Comparison of ENCODE assay signal across 8 cellular contexts in the genomic region with DNA sequence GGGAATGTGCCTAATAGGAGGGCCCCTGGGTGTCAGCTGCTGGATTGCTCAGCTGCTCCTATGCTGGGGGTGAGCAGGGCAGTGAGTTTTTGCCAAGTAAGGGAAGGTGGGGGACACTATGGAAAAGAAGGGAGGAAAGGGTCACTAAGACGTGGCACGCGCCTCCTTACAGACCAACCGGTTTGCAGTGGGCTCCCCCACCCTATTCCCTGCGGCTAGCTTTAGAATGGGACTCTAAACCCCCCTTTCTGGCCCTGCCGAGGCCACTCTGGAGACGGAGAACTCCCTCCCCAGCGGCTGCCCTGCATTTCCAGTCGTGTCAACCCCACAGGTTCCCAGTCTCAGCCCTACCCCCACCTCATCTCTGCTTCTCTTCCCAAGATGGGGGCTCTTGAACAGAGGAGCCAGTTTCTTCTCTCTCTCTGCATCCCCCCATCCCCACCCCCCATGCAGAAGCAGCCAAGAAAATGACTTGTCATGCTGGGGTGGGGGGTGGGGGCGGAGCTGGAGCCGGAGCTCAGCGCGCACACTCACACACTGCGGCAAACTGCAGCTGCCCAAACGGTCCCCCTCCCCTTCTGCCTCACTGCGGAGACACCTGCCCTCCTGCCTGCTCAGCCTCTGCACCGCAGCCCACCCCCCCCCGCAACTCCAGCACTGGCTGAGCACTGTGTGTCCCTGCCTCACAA. TPM values are rescaled to one million over a fixed set of nuclear protein-coding genes. Genes with fewer than 3 reads are reported as not detected.
DNase-seq lines count a peak whose midpoint lies in the region; ATAC-seq and TF ChIP-seq lines count a peak whose summit lies in the region.

No MANE protein-coding gene starts in this region.

- no peaks in the 10 kb centered on the region for H3K9me2 ChIP-seq in hepatocyte (replicated peaks; ENCODE audit: insufficient read depth)

- CTCF ChIA-PET in CD4-positive, alpha-beta memory T cell (lab: Charles Lee; ENCODE audit: partially characterized antibody): no interaction called here

- no peaks in the 10 kb centered on the region for H4K20me1 ChIP-seq in hepatocyte (ENCODE audit: insufficient read depth, poor library complexity, severe bottlenecking)

- ATAC-seq in psoas muscle (peak; percentile 46 to 71 (median 48)), GM21717 (IDR thresholded peaks at IDR 0.05; ENCODE audit: unreplicated experiment) (no peak), GM19452 (IDR thresholded peaks at IDR 0.05; ENCODE audit: unreplicated experiment) (no peak)

- under 1% methylated on average over 15 of the region's 18 CpGs for WGBS in hepatocyte (ENCODE audit: low lambda C conversion rate, missing lambda C conversion rate)
- 6 to 9% (median 6%) methylated on average over 17 to 18 of the region's 18 CpGs for WGBS in psoas muscle, 3 donors

- peak overlapping the region; percentile 96 for H3K4me2 ChIP-seq in hepatocyte

- no peak for TF ChIP-seq CTCF in hepatocyte (IDR thresholded peaks at IDR 0.05; ENCODE audit: poor library complexity)
- no peak for TF ChIP-seq CTCF in psoas muscle (IDR thresholded peaks at IDR 0.05)

- H3K36me3 Mint-ChIP-seq in CD4-positive, alpha-beta memory T cell: peaks cover 0 to 11% of the 10 kb centered on the region in 2 donors

- H3K27me3 Mint-ChIP-seq in CD4-positive, alpha-beta memory T cell: peaks cover 5 to 21% of the 10 kb centered on the region in 2 donors

- H3K36me3 ChIP-seq in adipocyte (ENCODE audit: control insufficient read depth, insufficient read depth, low read length, severe bottlenecking): peaks cover 30% of the 10 kb centered on the region
- H3K36me3 ChIP-seq in hepatocyte (replicated peaks; ENCODE audit: insufficient read depth, low read depth): no peaks in the 10 kb centered on the region
- peaks cover 0 to 24% of the 10 kb centered on the region in 2 donors for H3K36me3 ChIP-seq in psoas muscle (ENCODE audit: insufficient read depth in 1 of 2, low read depth in 1 of 2)
- H3K36me3 ChIP-seq in CD4-positive, alpha-beta memory T cell (ENCODE audit: insufficient read depth, low read length): no peaks in the 10 kb centered on the region

- H3K4me3 Mint-ChIP-seq in CD4-positive, alpha-beta memory T cell: peak overlapping the region in 4 of 8 donors; percentile 25 to 36 (median 31)

- H3K4me1 ChIP-seq in adipocyte (ENCODE audit: control insufficient read depth, insufficient read depth, low read length) (peaks cover 45% of the 10 kb centered on the region), hepatocyte (ENCODE audit: insufficient read depth) (peaks cover 25% of the 10 kb centered on the region), psoas muscle (peaks cover 12% of the 10 kb centered on the region)
- peaks cover 13% of the 10 kb centered on the region for H3K4me1 ChIP-seq in CD4-positive, alpha-beta memory T cell (ENCODE audit: insufficient read depth, low read length)

- intact Hi-C loops in psoas muscle (cut with DNase I): no loop called here
- intact Hi-C loops in CD4-positive, alpha-beta memory T cell (cut with micrococcal nuclease): loop anchor here (10.0 kb wide), 1 partner anchor 307 kb away; a partner anchor contains a TSS

- H3K4me3 ChIP-seq in adipocyte (ENCODE audit: low read length) (peak overlapping the region; percentile 95), hepatocyte (peak overlapping the region; percentile 28), psoas muscle (peak overlapping the region; percentile 58)
- no peak overlapping the region for H3K4me3 ChIP-seq in CD4-positive, alpha-beta memory T cell (ENCODE audit: low read length in 2 of 2)

- peak; percentile 46 for DNase-seq in DMS79 treated with DMSO at 0.1 percent for 48 hours (lab: John Stamatoyannopoulos, UW)
- peak; percentile 74 for DNase-seq in NCI-H146 (lab: John Stamatoyannopoulos, UW)
- peak; percentile 67 for DNase-seq in adipocyte (ENCODE audit: low read depth)
- DNase-seq in hepatocyte (ENCODE audit: low spot score): peak; percentile 53
- no peak for DNase-seq in psoas muscle
- no peak for DNase-seq in CD4-positive, alpha-beta memory T cell

- H3K27ac ChIP-seq in hepatocyte (peak overlapping the region; percentile 77), psoas muscle (no peak overlapping the region)
- H3K27ac ChIP-seq in CD4-positive, alpha-beta memory T cell (ENCODE audit: low read depth, low read length): no peak overlapping the region

- H2AFZ ChIP-seq in hepatocyte: peak overlapping the region; percentile 55

- POLR2A ChIA-PET in CD4-positive, alpha-beta memory T cell (lab: Charles Lee; ENCODE audit: partially characterized antibody): no interaction called here

- H3K27me3 ChIP-seq in adipocyte (replicated peaks; ENCODE audit: control insufficient read depth, insufficient read depth, low read length) (no peaks in the 10 kb centered on the region), hepatocyte (no peaks in the 10 kb centered on the region), psoas muscle (ENCODE audit: insufficient read depth in 3 of 3, low read length in 2 of 3) (peaks cover 0 to 1% (median 0%) of the 10 kb centered on the region in 3 donors)
- peaks cover 8% of the 10 kb centered on the region for H3K27me3 ChIP-seq in CD4-positive, alpha-beta memory T cell (ENCODE audit: insufficient read depth, low read length)

- H3K9me3 Mint-ChIP-seq in CD4-positive, alpha-beta memory T cell: no peaks in the 10 kb centered on the region

- H3K27ac Mint-ChIP-seq in CD4-positive, alpha-beta memory T cell: peak overlapping the region in 2 of 7 donors; percentile 65 to 70

- peak overlapping the region; percentile 93 for H3K9ac ChIP-seq in adipocyte (ENCODE audit: low read length)

- peaks cover 7 to 14% (median 13%) of the 10 kb centered on the region in 4 donors for H3K4me1 Mint-ChIP-seq in CD4-positive, alpha-beta memory T cell

- no peaks in the 10 kb centered on the region for H3K9me3 ChIP-seq in adipocyte (ENCODE audit: control insufficient read depth, low read length)
- H3K9me3 ChIP-seq in hepatocyte (ENCODE audit: low read depth): no peaks in the 10 kb centered on the region
- H3K9me3 ChIP-seq in psoas muscle: no peaks in the 10 kb centered on the region
- no peaks in the 10 kb centered on the region for H3K9me3 ChIP-seq in CD4-positive, alpha-beta memory T cell (ENCODE audit: control insufficient read depth in 1 of 2, low read length in 2 of 2)

- H3K79me2 ChIP-seq in hepatocyte: no peaks in the 10 kb centered on the region

RNA-seq across cellular contexts. Expression of a gene that starts 0.8 kb away (rescaled TPM):
- total RNA-seq in hepatocyte (6.7 and 9.5 TPM in 2 replicates), psoas muscle (10 to 100 TPM in 1 of 4 donors, 1 to 10 TPM in 3; 2.7 to 25.1 (median 7.9) TPM)
- polyA plus RNA-seq in hepatocyte (7.2 and 7.3 TPM in 2 replicates), psoas muscle (1 to 10 TPM in 2 of 3 donors, under 1 TPM in 1; 0.63 to 1.7 (median 1.3) TPM)
- under 1 TPM; 0.33 to 0.35 TPM for total RNA-seq in CD4-positive, alpha-beta memory T cell
- 1 to 10 TPM in 1 of 2 donors, under 1 TPM in 1; 0.10 to 1.8 TPM for polyA plus RNA-seq in CD4-positive, alpha-beta memory T cell

RNA-seq across cellular contexts. Expression of a gene that starts 25.3 kb away (rescaled TPM):
- total RNA-seq in hepatocyte: 36.9 and 46.8 TPM in 2 replicates
- 16.5 and 16.6 TPM in 2 replicates for polyA plus RNA-seq in hepatocyte
- total RNA-seq in psoas muscle: 10 to 100 TPM; 11.6 to 31.3 (median 24.2) TPM
- 10 to 100 TPM in 2 of 3 donors, 1 to 10 TPM in 1; 7.4 to 13.9 (median 12.8) TPM for polyA plus RNA-seq in psoas muscle
- 10 to 100 TPM; 40.6 to 46.3 TPM for total RNA-seq in CD4-positive, alpha-beta memory T cell
- polyA plus RNA-seq in CD4-positive, alpha-beta memory T cell: 10 to 100 TPM in 1 of 2 donors, 1 to 10 TPM in 1; 2.7 to 10.5 TPM

Comparison
In these comparisons a context has a peak if more than half of its experiments do, and no peak if none do; other contexts are left out.
1. DNase-seq: peak in DMS79 treated with DMSO at 0.1 percent for 48 hours (single experiment), NCI-H146 (single experiment), adipocyte (single experiment) and hepatocyte (single experiment); none in psoas muscle (0 of 2) and CD4-positive, alpha-beta memory T cell (0 of 5).
2. H3K4me3 ChIP-seq: peak in adipocyte (single experiment), hepatocyte (single experiment) and psoas muscle (single experiment); none in CD4-positive, alpha-beta memory T cell (0 of 2).
3. ATAC-seq: peak in psoas muscle (4 of 4); none in GM21717 (single experiment) and GM19452 (single experiment).